ENCODE assay signal across 8 cellular contexts in the genomic region with DNA sequence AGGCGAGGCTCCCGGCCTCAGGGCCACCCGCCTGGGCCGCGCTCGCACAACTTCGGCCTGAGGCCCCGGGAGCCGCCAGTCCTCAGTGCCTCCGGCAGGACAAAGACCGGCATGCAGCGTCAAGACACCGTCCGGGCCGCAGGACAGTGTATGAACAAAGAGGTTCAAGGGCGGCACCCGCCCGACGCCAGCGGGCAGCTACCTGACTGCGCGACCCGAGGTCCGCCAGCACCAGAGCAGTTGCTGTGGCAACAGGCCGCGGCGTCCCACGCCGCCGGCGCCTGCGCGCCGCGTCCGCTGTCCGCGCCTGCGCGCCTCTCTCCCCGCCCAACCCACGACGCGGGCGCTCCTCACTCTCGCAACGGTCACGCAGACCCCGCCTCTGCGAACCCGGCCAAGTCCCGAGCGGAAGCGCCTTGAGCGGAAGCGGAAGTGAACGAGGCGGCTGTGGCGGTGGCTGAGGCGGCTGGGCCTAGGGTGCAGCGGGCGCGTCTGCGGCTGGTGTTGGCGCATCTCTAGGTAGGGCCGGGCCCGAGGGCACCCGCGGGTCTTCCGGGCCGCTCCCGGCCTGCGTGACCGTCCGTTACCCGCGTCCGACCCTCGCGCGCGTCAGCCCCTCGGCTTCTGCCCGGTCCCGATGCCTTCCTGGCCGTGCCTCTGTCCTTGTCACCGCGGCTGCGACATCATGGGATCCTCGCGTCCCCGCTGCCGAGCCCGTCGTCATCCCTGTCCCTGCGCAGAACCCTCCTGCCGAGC. TPM values are rescaled to one million over a fixed set of nuclear protein-coding genes. Genes with fewer than 3 reads are reported as not detected.
DNase-seq lines count a peak whose midpoint lies in the region; ATAC-seq, FAIRE-seq and TF ChIP-seq lines count a peak whose summit lies in the region.

A gene with protein sequence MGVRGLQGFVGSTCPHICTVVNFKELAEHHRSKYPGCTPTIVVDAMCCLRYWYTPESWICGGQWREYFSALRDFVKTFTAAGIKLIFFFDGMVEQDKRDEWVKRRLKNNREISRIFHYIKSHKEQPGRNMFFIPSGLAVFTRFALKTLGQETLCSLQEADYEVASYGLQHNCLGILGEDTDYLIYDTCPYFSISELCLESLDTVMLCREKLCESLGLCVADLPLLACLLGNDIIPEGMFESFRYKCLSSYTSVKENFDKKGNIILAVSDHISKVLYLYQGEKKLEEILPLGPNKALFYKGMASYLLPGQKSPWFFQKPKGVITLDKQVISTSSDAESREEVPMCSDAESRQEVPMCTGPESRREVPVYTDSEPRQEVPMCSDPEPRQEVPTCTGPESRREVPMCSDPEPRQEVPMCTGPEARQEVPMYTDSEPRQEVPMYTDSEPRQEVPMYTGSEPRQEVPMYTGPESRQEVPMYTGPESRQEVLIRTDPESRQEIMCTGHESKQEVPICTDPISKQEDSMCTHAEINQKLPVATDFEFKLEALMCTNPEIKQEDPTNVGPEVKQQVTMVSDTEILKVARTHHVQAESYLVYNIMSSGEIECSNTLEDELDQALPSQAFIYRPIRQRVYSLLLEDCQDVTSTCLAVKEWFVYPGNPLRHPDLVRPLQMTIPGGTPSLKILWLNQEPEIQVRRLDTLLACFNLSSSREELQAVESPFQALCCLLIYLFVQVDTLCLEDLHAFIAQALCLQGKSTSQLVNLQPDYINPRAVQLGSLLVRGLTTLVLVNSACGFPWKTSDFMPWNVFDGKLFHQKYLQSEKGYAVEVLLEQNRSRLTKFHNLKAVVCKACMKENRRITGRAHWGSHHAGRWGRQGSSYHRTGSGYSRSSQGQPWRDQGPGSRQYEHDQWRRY (plus strand): TSS at position 435 of the 756 bp plus-strand sequence. CDS start 10,633 bp downstream, outside the sequence.

- H3K27ac Mint-ChIP-seq in activated T-helper 17 cell treated with anti-CD3 and anti-CD28 coated beads, Interleukin-2, amount 50 U/mL, for 72 hours, result peak within 1 kb of the TSS; percentile 98
- H3K27ac Mint-ChIP-seq in natural killer cell, result peak within 1 kb of the TSS; percentile 92 to 93

- no peaks in the 10 kb centered on the region for H3K27me3 ChIP-seq in fibroblast of lung (ENCODE audit: control insufficient read depth, insufficient read depth, low read length)

- H3K27ac ChIP-seq in RWPE1 (peak within 1 kb of the TSS; percentile 77), fibroblast of lung (ENCODE audit: insufficient read depth, low read length) (peak within 1 kb of the TSS; percentile 99)

- peaks cover 5% of the 10 kb centered on the region for H3K27me3 Mint-ChIP-seq in activated T-helper 17 cell treated with anti-CD3 and anti-CD28 coated beads, Interleukin-2, amount 50 U/mL, for 72 hours
- H3K27me3 Mint-ChIP-seq in natural killer cell (ENCODE audit: low read depth in 2 of 2), result peaks cover 20 to 22% of the 10 kb centered on the region in 2 donors

- TF ChIP-seq POLR2A in H54 (IDR thresholded peaks at IDR 0.05; ENCODE audit: low read depth, low read length), result peak; percentile 87

- peak; percentile 97 for ATAC-seq in activated T-helper 17 cell treated with anti-CD3 and anti-CD28 coated beads, Interleukin-2, amount 50 U/mL, for 72 hours (replicated peaks)
- ATAC-seq in natural killer cell, result peak; percentile 94 to 98 (median 95)

- intact Hi-C loops in natural killer cell (cut with micrococcal nuclease), result loop anchor here (1.0 to 5.0 kb wide), 3 partner anchors 34 to 156 kb away; no protein-coding TSS in a partner anchor

- peak within 1 kb of the TSS; percentile 89 to 100 (median 95) for H3K4me3 ChIP-seq in fibroblast of lung (replicated peaks in 1 of 4; ENCODE audit: control extremely low read depth in 1 of 4, insufficient read depth in 1 of 4, low read depth in 3 of 4, low read length in 4 of 4)

- peak within 1 kb of the TSS; percentile 98 for H3K4me2 ChIP-seq in fibroblast of lung (ENCODE audit: extremely low read depth, insufficient read depth, low read length)

- POLR2A ChIA-PET in RWPE1 (lab: Yijun Ruan, JAX; ENCODE audit: low non-redundant PET), result interaction anchor here (0.6 to 0.9 kb wide), 2 partner anchors 10 to 55 kb away, joined by 3 read pairs; no protein-coding TSS in a partner anchor

- H3K79me2 ChIP-seq in fibroblast of lung (ENCODE audit: control insufficient read depth, insufficient read depth, low read length), result peaks cover 46% of the 10 kb centered on the region

- H3K9ac ChIP-seq in fibroblast of lung (ENCODE audit: insufficient read depth, low read length), result peak within 1 kb of the TSS; percentile 99

- peaks cover 38% of the 10 kb centered on the region for H3K4me1 Mint-ChIP-seq in activated T-helper 17 cell treated with anti-CD3 and anti-CD28 coated beads, Interleukin-2, amount 50 U/mL, for 72 hours
- peaks cover 42% of the 10 kb centered on the region in 2 donors for H3K4me1 Mint-ChIP-seq in natural killer cell

- FAIRE-seq in H54 (lab: Jason Lieb, UNC), result no peak

- no peaks in the 10 kb centered on the region for H3K9me3 Mint-ChIP-seq in activated T-helper 17 cell treated with anti-CD3 and anti-CD28 coated beads, Interleukin-2, amount 50 U/mL, for 72 hours
- H3K9me3 Mint-ChIP-seq in natural killer cell, result no peaks in the 10 kb centered on the region

- CTCF ChIA-PET in RWPE1 (lab: Yijun Ruan, JAX), result no interaction called here

- no peak for TF ChIP-seq CTCF in RWPE1 (conservative IDR thresholded peaks at IDR 0.05; ENCODE audit: low read depth)
- no peak for TF ChIP-seq CTCF in fibroblast of lung (conservative IDR thresholded peaks at IDR 0.05 in 1 of 2, IDR thresholded peaks at IDR 0.05 in 1 of 2; ENCODE audit: low read depth in 1 of 2, low read length in 2 of 2)
- no peak for TF ChIP-seq CTCF in natural killer cell (IDR thresholded peaks at IDR 0.05)

- peak within 1 kb of the TSS; percentile 98 for H3K4me3 Mint-ChIP-seq in activated T-helper 17 cell treated with anti-CD3 and anti-CD28 coated beads, Interleukin-2, amount 50 U/mL, for 72 hours
- H3K4me3 Mint-ChIP-seq in natural killer cell, result peak within 1 kb of the TSS; percentile 96

- no peaks in the 10 kb centered on the region for H4K20me1 ChIP-seq in fibroblast of lung (ENCODE audit: control insufficient read depth, extremely low read depth, insufficient read depth, low read length)

- H3K4me1 ChIP-seq in fibroblast of lung (ENCODE audit: control insufficient read depth, extremely low read depth, insufficient read depth, low read length), result peaks cover 11% of the 10 kb centered on the region

- no peaks in the 10 kb centered on the region for H3K36me3 ChIP-seq in fibroblast of lung (ENCODE audit: control insufficient read depth, insufficient read depth, low read length)

- H2AFZ ChIP-seq in fibroblast of lung (ENCODE audit: low read length), result peak within 1 kb of the TSS; percentile 86

- H3K36me3 Mint-ChIP-seq in activated T-helper 17 cell treated with anti-CD3 and anti-CD28 coated beads, Interleukin-2, amount 50 U/mL, for 72 hours (ENCODE audit: low read depth), result peaks cover 31% of the 10 kb centered on the region
- no peaks in the 10 kb centered on the region for H3K36me3 Mint-ChIP-seq in natural killer cell

- DNase-seq in EL, result peak; percentile 96
- DNase-seq in H54 (ENCODE audit: insufficient read length, low spot score), result peak; percentile 91
- peak; percentile 97 for DNase-seq in LoVo (ENCODE audit: low spot score)
- peak; percentile 92 for DNase-seq in RWPE1 (ENCODE audit: low spot score)
- peak; percentile 91 to 94 for DNase-seq in fibroblast of lung (ENCODE audit: low read depth in 2 of 2)
- peak; percentile 95 for DNase-seq in natural killer cell
- DNase-seq in stimulated activated naive CD4-positive, alpha-beta T cell (lab: John Stamatoyannopoulos, UW), result peak; percentile 90 to 93 (median 92)

- no peaks in the 10 kb centered on the region for H3K9me3 ChIP-seq in fibroblast of lung (ENCODE audit: control insufficient read depth, insufficient read depth, low read depth, low read length)

RNA-seq across cellular contexts. Expression of the gene that starts here (rescaled TPM):
- 10 to 100 TPM; 22.5 to 27.4 TPM for total RNA-seq in activated T-helper 17 cell treated with anti-CD3 and anti-CD28 coated beads, Interleukin-2, amount 50 U/mL, for 72 hours
- total RNA-seq in fibroblast of lung (15.2 and 19.3 TPM in 2 replicates), natural killer cell (10 to 100 TPM; 37.8 to 55.6 (median 39.9) TPM)
- polyA plus RNA-seq in fibroblast of lung, result 14.4 and 14.8 TPM in 2 replicates
- polyA plus RNA-seq in fibroblast of lung (2012), result 17.5 and 18.3 TPM in 2 replicates
- polyA minus RNA-seq in fibroblast of lung (ENCODE audit: low replicate concordance), result 53.1 and 54.6 TPM in 2 replicates

Comparison
In these comparisons a context has a peak if more than half of its experiments do, and no peak if none do; other contexts are left out.
1. Peak in every context shown above with its lines: DNase-seq, ATAC-seq, H3K4me3 ChIP-seq and H3K27ac ChIP-seq.